ENCODE assay signal across 28 cellular contexts in genomic region chr19:19432732-19433131, GRCh38. TPM values are rescaled to one million over a fixed set of nuclear protein-coding genes. Genes with fewer than 3 reads are reported as not detected.
DNase-seq lines count a peak whose midpoint lies in the region; ATAC-seq, FAIRE-seq and TF ChIP-seq lines count a peak whose summit lies in the region.
"Had no signal": no experiment of that assay in that cellular context is flagged by ENCODE, and none has a peak within 500 bp of the region (broad histone marks: within the 10 kb centered on the region; RNA-seq: fewer than 3 reads in every experiment).

No MANE protein-coding gene starts in this region.

- no peak overlapping the region for H3K4me2 ChIP-seq in HepG2 (ENCODE audit: low read depth, low read length)

- H3K27ac Mint-ChIP-seq in T-helper 17 cell (peak overlapping the region; percentile 80), immature natural killer cell (peak overlapping the region; percentile 3 to 90 (median 81))
- H3K27ac Mint-ChIP-seq in stimulated activated memory B cell treated with anti-CD40 and anti-IgM and Interleukin-4, amounts not matched to agents 10 μg/mL and 1 μg/mL and 100 μg/mL, for 72 hours = peak overlapping the region; percentile 1
- H3K27ac Mint-ChIP-seq: activated T-helper 2 cell treated with anti-CD3 and anti-CD28 coated beads, Interferon-gamma antibody, Interleukin-2, Interleukin-4, amounts not matched to agents 10 μg/mL and 5 μg/mL and 100 μg/mL, durations not matched to agents 14 hours and 24 hours and 36 hours; T-helper 1 cell treated with Interleukin-12 subunit alpha and Interleukin-12 subunit beta and Interleukin-4 antibody, amounts not matched to agents 30 μg/mL and 1 μg/mL, for 36 hours had no signal

- H3K4me1 Mint-ChIP-seq in T-helper 17 cell (peaks cover 59% of the 10 kb centered on the region), immature natural killer cell (peaks cover 90 to 96% of the 10 kb centered on the region in 2 donors)
- H3K4me1 Mint-ChIP-seq in stimulated activated memory B cell treated with anti-CD40 and anti-IgM and Interleukin-4, amounts not matched to agents 10 μg/mL and 1 μg/mL and 100 μg/mL, for 72 hours = peaks cover 81% of the 10 kb centered on the region

- no peak for TF ChIP-seq CTCF in HepG2 (CRISPR knock-in tag; IDR thresholded peaks at IDR 0.05)
- no peak for TF ChIP-seq CTCF in right lobe of liver (IDR thresholded peaks at IDR 0.05)

- DNase-seq in HepG2 (ENCODE audit: low spot score) = no peak
- no peak for DNase-seq in right lobe of liver
- DNase-seq in T-helper 17 cell = no peak
- no peak for DNase-seq in immature natural killer cell
- DNase-seq in medulla oblongata (ENCODE audit: extremely low spot score) = no peak
- no peak for DNase-seq in cerebellar nuclear complex (lab: John Stamatoyannopoulos, UW)
- no peak for DNase-seq in SHP77 (lab: John Stamatoyannopoulos, UW)
- DNase-seq: activated CD4-positive, alpha-beta T cell treated with anti-CD3 and anti-CD28 coated beads for 48 hours; activated CD8-positive, alpha-beta memory T cell treated with anti-CD3 and anti-CD28 coated beads, Interleukin-2, amount 10 ng/mL, durations not matched to agents 7 days and 5 days; adrenal gland; body of pancreas; effector CD4-positive, alpha-beta T cell; erythroblast; glutamatergic neuron; islet precursor cell; Kasumi-1; left ventricle myocardium superior; MV-4-11; NCI-H1436 treated with DMSO at 0.1 percent for 48 hours; NCI-H774 had no signal

- no TSS peak for BruUV-seq in HepG2 (replicated peaks; lab: Mats Ljungman, UMichigan)

- H3K27me3 ChIP-seq in HepG2 (ENCODE audit: control insufficient read depth in 1 of 2, insufficient read depth in 2 of 2, low read length in 2 of 2) (no peaks in the 10 kb centered on the region), right lobe of liver (no peaks in the 10 kb centered on the region)
- H3K27me3 ChIP-seq: adrenal gland, body of pancreas, right atrium auricular region, SJSA1 had no signal

- H3K27me3 Mint-ChIP-seq in T-helper 17 cell (no peaks in the 10 kb centered on the region), immature natural killer cell (ENCODE audit: low read depth in 3 of 3) (peaks cover 2 to 7% (median 5%) of the 10 kb centered on the region in 3 donors)
- no peaks in the 10 kb centered on the region for H3K27me3 Mint-ChIP-seq in stimulated activated memory B cell treated with anti-CD40 and anti-IgM and Interleukin-4, amounts not matched to agents 10 μg/mL and 1 μg/mL and 100 μg/mL, for 72 hours
- H3K27me3 Mint-ChIP-seq: activated CD8-positive, alpha-beta memory T cell treated with anti-CD3 and anti-CD28 coated beads, Interleukin-2, amount 10 ng/mL, durations not matched to agents 7 days and 5 days had no signal

- TF ChIP-seq EP300 in HepG2 (IDR thresholded peaks at IDR 0.05; ENCODE audit: low read depth in 2 of 2, low read length in 2 of 2) (no peak), HepG2 (CRISPR knock-in tag; IDR thresholded peaks at IDR 0.05; ENCODE audit: borderline replicate concordance) (no peak)

- H3K79me2 ChIP-seq in HepG2 (ENCODE audit: insufficient read depth, low read length) = peaks cover 91% of the 10 kb centered on the region

- ATAC-seq in HepG2 (peak; percentile 47), right lobe of liver (no peak), T-helper 17 cell (no peak)
- no peak for ATAC-seq in stimulated activated memory B cell treated with anti-CD40 and anti-IgM and Interleukin-4, amounts not matched to agents 10 μg/mL and 1 μg/mL and 100 μg/mL, for 72 hours
- ATAC-seq: activated CD8-positive, alpha-beta memory T cell treated with anti-CD3 and anti-CD28 coated beads, Interleukin-2, amount 10 ng/mL, durations not matched to agents 7 days and 5 days; body of pancreas; left ventricle myocardium superior had no signal

- H3K9me3 Mint-ChIP-seq in immature natural killer cell = no peaks in the 10 kb centered on the region
- H3K9me3 Mint-ChIP-seq in stimulated activated memory B cell treated with anti-CD40 and anti-IgM and Interleukin-4, amounts not matched to agents 10 μg/mL and 1 μg/mL and 100 μg/mL, for 72 hours = no peaks in the 10 kb centered on the region
- H3K9me3 Mint-ChIP-seq: activated T-helper 2 cell treated with anti-CD3 and anti-CD28 coated beads, Interferon-gamma antibody, Interleukin-2, Interleukin-4, amounts not matched to agents 10 μg/mL and 5 μg/mL and 100 μg/mL, durations not matched to agents 14 hours and 24 hours and 36 hours; T-helper 1 cell treated with Interleukin-12 subunit alpha and Interleukin-12 subunit beta and Interleukin-4 antibody, amounts not matched to agents 30 μg/mL and 1 μg/mL, for 36 hours had no signal

- in situ Hi-C loops in HepG2 (cut with HindIII; ENCODE audit: extremely low pct_ligation_motif_present, low pct_unique_long_range_greater_than_20kb) = no loop called here

- TF ChIP-seq POLR2A in HepG2 (IDR thresholded peaks at IDR 0.05; ENCODE audit: insufficient read depth in 1 of 2, low read depth in 2 of 2, low read length in 2 of 2) = no peak
- TF ChIP-seq POLR2A in right lobe of liver (IDR thresholded peaks at IDR 0.05) = no peak

- H4K20me1 ChIP-seq in HepG2 (ENCODE audit: insufficient read depth, low read length) = peaks cover 34% of the 10 kb centered on the region

- 68% methylated on average over 2 of the region's 2 CpGs for WGBS in HepG2 (ENCODE audit: low lambda C conversion rate)
- WGBS in right lobe of liver (ENCODE audit: insufficient coverage, low coverage, low lambda C conversion rate, missing lambda C conversion rate) = 86% methylated on average over 2 of the region's 2 CpGs

- no peak for TF ChIP-seq RAD21 in HepG2 (CRISPR knock-in tag; IDR thresholded peaks at IDR 0.05)

- CTCF ChIA-PET in HepG2 (lab: Yijun Ruan, JAX; ENCODE audit: low intra/inter-chr PET ratio, low total read pairs) = no interaction called here

- no peak overlapping the region for H3K9ac ChIP-seq in HepG2 (ENCODE audit: insufficient read depth, low read depth, low read length)
- H3K9ac ChIP-seq: parathyroid adenoma had no signal

- H3K36me3 ChIP-seq in HepG2 (replicated peaks in 1 of 2; ENCODE audit: control insufficient read depth in 1 of 2, insufficient read depth in 2 of 2, low read length in 2 of 2) (peaks cover under 1 to 5% of the 10 kb centered on the region in 2 experiments; a peak in 4 of 5 replicates), right lobe of liver (no peaks in the 10 kb centered on the region)
- H3K36me3 ChIP-seq: adrenal gland, right atrium auricular region had no signal

- H2AFZ ChIP-seq in HepG2 (ENCODE audit: low read length) = no peak overlapping the region
- H2AFZ ChIP-seq: parathyroid adenoma had no signal

- H3K4me1 ChIP-seq in HepG2 (ENCODE audit: insufficient read depth, low read length) (peaks cover 47% of the 10 kb centered on the region), right lobe of liver (peaks cover 0 to 42% (median 11%) of the 10 kb centered on the region in 4 donors)
- H3K4me1 ChIP-seq: SJSA1 had no signal

- no peak for FAIRE-seq in HepG2 (lab: Jason Lieb, UNC)
- FAIRE-seq: RCC 7860 had no signal

- POLR2A ChIA-PET in HepG2 (lab: Yijun Ruan, JAX) = no interaction called here

- intact Hi-C loops in HepG2 (cut with micrococcal nuclease; ENCODE audit: unreplicated experiment) (no loop called here), right lobe of liver (cut with DNase I) (no loop called here)

- no peak overlapping the region for H3K4me3 Mint-ChIP-seq in T-helper 17 cell
- peak overlapping the region in 1 of 5 donors; percentile 22 for H3K4me3 Mint-ChIP-seq in immature natural killer cell
- H3K4me3 Mint-ChIP-seq in stimulated activated memory B cell treated with anti-CD40 and anti-IgM and Interleukin-4, amounts not matched to agents 10 μg/mL and 1 μg/mL and 100 μg/mL, for 72 hours = no peak overlapping the region
- H3K4me3 Mint-ChIP-seq: activated CD8-positive, alpha-beta memory T cell treated with anti-CD3 and anti-CD28 coated beads, Interleukin-2, amount 10 ng/mL, durations not matched to agents 7 days and 5 days; T-helper 1 cell treated with Interleukin-12 subunit alpha and Interleukin-12 subunit beta and Interleukin-4 antibody, amounts not matched to agents 30 μg/mL and 1 μg/mL, for 36 hours had no signal

- H3K4me3 ChIP-seq in HepG2 (replicated peaks in 1 of 3; ENCODE audit: insufficient read depth in 1 of 3, low read depth in 2 of 3, low read length in 3 of 3) (no peak overlapping the region), right lobe of liver (no peak overlapping the region)
- H3K4me3 ChIP-seq: adrenal gland, body of pancreas, right atrium auricular region, SJSA1 had no signal

- H3K27ac ChIP-seq in HepG2 (ENCODE audit: extremely low read length, insufficient read depth, low read length) (no peak overlapping the region), right lobe of liver (no peak overlapping the region)
- H3K27ac ChIP-seq: adrenal gland, body of pancreas, C4-2B, parathyroid adenoma, SJSA1 had no signal

- H3K36me3 Mint-ChIP-seq in T-helper 17 cell (ENCODE audit: low read depth) = no peaks in the 10 kb centered on the region
- H3K36me3 Mint-ChIP-seq in immature natural killer cell = peaks cover 3% of the 10 kb centered on the region in 3 donors
- peaks cover 23% of the 10 kb centered on the region for H3K36me3 Mint-ChIP-seq in stimulated activated memory B cell treated with anti-CD40 and anti-IgM and Interleukin-4, amounts not matched to agents 10 μg/mL and 1 μg/mL and 100 μg/mL, for 72 hours

- H3K9me3 ChIP-seq in HepG2 (ENCODE audit: low read length) (no peaks in the 10 kb centered on the region), right lobe of liver (no peaks in the 10 kb centered on the region), T-helper 17 cell (ENCODE audit: control insufficient read depth, low read length, poor library complexity, severe bottlenecking) (no peaks in the 10 kb centered on the region)
- H3K9me3 ChIP-seq: adrenal gland, body of pancreas, right atrium auricular region, SJSA1 had no signal

RNA-seq across cellular contexts. Expression of gene GATAD2A, which starts 27.3 kb away (rescaled TPM):
- total RNA-seq in HepG2 (2016; rRNA removed; fragmentation: Illumina TruSeq; extraction: Trizol) = 25.1 and 28.6 TPM in 2 replicates
- total RNA-seq in HepG2 (2016; cell fraction: cytosol; rRNA removed; fragmentation: Illumina TruSeq; extraction: Trizol; ENCODE audit: low read depth) = 10.8 and 13.3 TPM in 2 replicates
- 24.5 and 30.0 TPM in 2 replicates for total RNA-seq in HepG2 (2016; cell fraction: insoluble cytoplasmic fraction; rRNA removed; fragmentation: Illumina TruSeq; extraction: Trizol)
- total RNA-seq in HepG2 (2016; cell fraction: membrane; rRNA removed; fragmentation: Illumina TruSeq; extraction: Trizol) = 43.4 and 51.5 TPM in 2 replicates
- 19.5 and 24.3 TPM in 2 replicates for total RNA-seq in HepG2 (2016; cell fraction: nucleus; rRNA removed; fragmentation: Illumina TruSeq; extraction: Trizol)
- 15.1 and 16.8 TPM in 2 replicates for polyA plus RNA-seq in HepG2 (2011; rRNA removed)
- 10.5 and 13.4 TPM in 2 replicates for polyA plus RNA-seq in HepG2 (2011; cell fraction: cytosol; rRNA removed)
- polyA plus RNA-seq in HepG2 (2011; cell fraction: nucleus; rRNA removed) = 17.3 and 19.1 TPM in 2 replicates
- 19.3 and 26.1 TPM in 2 replicates for polyA plus RNA-seq in HepG2 (2012)
- 13.2 and 13.4 TPM in 2 replicates for polyA plus RNA-seq in HepG2 (2016; cell fraction: cytosol; fragmentation: Illumina TruSeq; extraction: Trizol; ENCODE audit: low read depth)
- polyA plus RNA-seq in HepG2 (2016; cell fraction: insoluble cytoplasmic fraction; fragmentation: Illumina TruSeq; extraction: Trizol; ENCODE audit: low read depth) = 38.8 and 59.1 TPM in 2 replicates
- polyA plus RNA-seq in HepG2 (2016; cell fraction: membrane; fragmentation: Illumina TruSeq; extraction: Trizol; ENCODE audit: low read depth) = 38.7 and 46.4 TPM in 2 replicates
- polyA plus RNA-seq in HepG2 (2016; cell fraction: nucleus; fragmentation: Illumina TruSeq; extraction: Trizol; ENCODE audit: insufficient read depth, low read depth) = 43.6 and 47.2 TPM in 2 replicates
- 16.0 and 18.2 TPM in 2 replicates for polyA minus RNA-seq in HepG2 (2011; rRNA and poly(A)+ RNA removed; ENCODE audit: low replicate concordance)
- polyA minus RNA-seq in HepG2 (2011; cell fraction: cytosol; rRNA and poly(A)+ RNA removed) = 24.2 and 24.4 TPM in 2 replicates
- 11.5 and 14.5 TPM in 2 replicates for polyA minus RNA-seq in HepG2 (2011; cell fraction: nucleus; rRNA and poly(A)+ RNA removed)
- total RNA-seq in right lobe of liver = 10 to 100 TPM; 23.9 to 59.6 (median 39.2) TPM
- 100 to 1,000 TPM; 129 to 153 TPM for total RNA-seq in T-helper 17 cell
- polyA plus RNA-seq in immature natural killer cell = 10 to 100 TPM in 2 of 3 donors, 1 to 10 TPM in 1; 8.8 to 48.5 (median 21.0) TPM

Comparison
In these comparisons a context has a peak if more than half of its experiments do, and no peak if none do; other contexts are left out.
1. H3K27ac Mint-ChIP-seq: peak in every context shown above with its lines; median percentile 81 in immature natural killer cell; 80 in T-helper 17 cell; 1 in stimulated activated memory B cell treated with anti-CD40 and anti-IgM and Interleukin-4, amounts not matched to agents 10 μg/mL and 1 μg/mL and 100 μg/mL, for 72 hours.